ENCODE assay signal across 8 cellular contexts in the genomic region with DNA sequence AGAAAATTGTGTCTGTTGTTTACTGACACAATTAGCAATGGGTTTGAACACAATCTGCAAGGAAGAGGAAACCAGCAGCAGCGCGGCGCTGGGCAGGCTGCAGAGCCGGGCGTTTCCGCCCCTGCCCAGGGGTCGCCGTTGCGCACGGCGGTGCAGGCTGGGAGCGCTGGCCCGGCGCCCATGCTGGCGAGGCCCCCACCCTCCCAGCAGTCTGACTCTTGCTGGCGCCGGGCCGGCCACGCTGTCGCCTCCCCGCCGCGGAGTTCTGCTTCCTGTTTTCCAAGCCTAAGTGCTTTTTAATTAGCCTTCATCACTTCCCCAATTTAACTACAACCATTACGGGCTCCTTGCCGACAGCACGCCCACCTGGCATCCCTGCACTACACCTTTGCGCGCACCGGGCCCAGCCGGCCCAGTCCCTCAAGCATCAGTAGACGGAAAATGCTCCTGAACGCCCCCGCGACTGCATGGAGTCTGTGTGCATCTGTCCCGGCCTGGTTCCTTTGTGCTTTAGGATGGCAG.
DNase-seq lines count a peak whose midpoint lies in the region; ATAC-seq and TF ChIP-seq lines count a peak whose summit lies in the region.

No MANE protein-coding gene starts in this region.

- 2% methylated on average over 31 to 35 of the region's 35 CpGs for WGBS in body of pancreas, 2 donors

- no peak overlapping the region for H3K9ac ChIP-seq in iPS-18a (ENCODE audit: low read length)

- H3K9me3 ChIP-seq in body of pancreas (no peaks in the 10 kb centered on the region), iPS-18a (ENCODE audit: control insufficient read depth, low read depth, low read length) (no peaks in the 10 kb centered on the region)

- TF ChIP-seq CTCF in GM06990 (IDR thresholded peaks at IDR 0.05; ENCODE audit: insufficient read depth, low read length, poor library complexity, severe bottlenecking), result no peak
- no peak for TF ChIP-seq CTCF in body of pancreas (IDR thresholded peaks at IDR 0.05)

- H3K4me1 ChIP-seq in body of pancreas, result peaks cover 7% of the 10 kb centered on the region
- peaks cover 8% of the 10 kb centered on the region for H3K4me1 ChIP-seq in iPS-18a (ENCODE audit: control insufficient read depth, low read depth, low read length)

- H3K27me3 ChIP-seq in GM06990 (replicated peaks; ENCODE audit: control insufficient read depth, insufficient read depth, low read length) (no peaks in the 10 kb centered on the region), body of pancreas (no peaks in the 10 kb centered on the region), iPS-18a (ENCODE audit: control insufficient read depth, insufficient read depth, low read length) (peaks cover 55% of the 10 kb centered on the region)

- no peaks in the 10 kb centered on the region for H3K36me3 ChIP-seq in GM06990 (ENCODE audit: control insufficient read depth, insufficient read depth, low read length)
- H3K36me3 ChIP-seq in body of pancreas (replicated peaks in 1 of 2; ENCODE audit: insufficient read depth in 1 of 2, low read depth in 2 of 2), result no peaks in the 10 kb centered on the region
- no peaks in the 10 kb centered on the region for H3K36me3 ChIP-seq in iPS-18a (ENCODE audit: control insufficient read depth, low read depth, low read length)

- peak; percentile 46 for DNase-seq in GM06990 (ENCODE audit: extremely low read depth, insufficient read length)
- DNase-seq in NCI-H774 (lab: John Stamatoyannopoulos, UW), result peak; percentile 97
- peak; percentile 42 to 67 (median 56) for DNase-seq in body of pancreas
- DNase-seq in retina, result peak; percentile 83
- no peak for DNase-seq in cortex of kidney (lab: John Stamatoyannopoulos, UW)

- TF ChIP-seq POLR2A in body of pancreas (IDR thresholded peaks at IDR 0.05), result no peak

- H3K4me3 ChIP-seq in GM06990 (replicated peaks; ENCODE audit: low read depth, low read length), result peak overlapping the region; percentile 30
- H3K4me3 ChIP-seq in body of pancreas, result peak overlapping the region in 1 of 2 donors; percentile 28
- peak overlapping the region; percentile 64 for H3K4me3 ChIP-seq in iPS-18a (ENCODE audit: low read length)

- peak; percentile 50 for ATAC-seq in HG03342 (IDR thresholded peaks at IDR 0.05; ENCODE audit: unreplicated experiment)
- ATAC-seq in body of pancreas, result peak; percentile 76
- ATAC-seq in HG02973 (IDR thresholded peaks at IDR 0.05; ENCODE audit: unreplicated experiment), result no peak

- intact Hi-C loops in body of pancreas (cut with DNase I), result no loop called here

- H3K27ac ChIP-seq in body of pancreas (no peak overlapping the region), iPS-18a (ENCODE audit: low read length) (no peak overlapping the region)
